ENCODE assay signal across 18 cellular contexts in genomic region chr1:47843781-47844555, GRCh38.
"Had no signal": no experiment of that assay in that cellular context is flagged by ENCODE, and none has a peak within 500 bp of the region (broad histone marks: within the 10 kb centered on the region; RNA-seq: fewer than 3 reads in every experiment).

No MANE protein-coding gene starts in this region.

- H3K4me3 ChIP-seq: breast epithelium had no signal

- H3K9me3 Mint-ChIP-seq: activated CD8-positive, alpha-beta T cell treated with anti-CD3 and anti-CD28 coated beads for 36 hours; activated naive CD4-positive, alpha-beta T cell treated with anti-CD3 and anti-CD28 coated beads, Interleukin-2, amount 50 U/mL, for 24 hours; activated T-cell treated with anti-CD3 and anti-CD28 coated beads, Interleukin-2, amount 50 U/mL, for 72 hours; activated T-helper 2 cell treated with anti-CD3 and anti-CD28 coated beads, Interferon-gamma antibody, Interleukin-2, Interleukin-4, amounts not matched to agents 10 μg/mL and 5 μg/mL and 100 μg/mL, durations not matched to agents 14 hours and 24 hours and 36 hours had no signal

- H3K9ac ChIP-seq: SK-N-SH had no signal

- H3K36me3 Mint-ChIP-seq: activated naive CD4-positive, alpha-beta T cell treated with anti-CD3 and anti-CD28 coated beads, Interleukin-2, amount 50 U/mL, for 24 hours had no signal

- DNase-seq: activated CD4-positive, alpha-beta T cell treated with anti-CD3 and anti-CD28 coated beads for 4 hours; activated CD8-positive, alpha-beta memory T cell treated with anti-CD3 and anti-CD28 coated beads, Interleukin-2, amount 50 U/mL, for 4 hours; activated CD8-positive, alpha-beta T cell treated with anti-CD3 and anti-CD28 coated beads for 36 hours; activated gamma-delta T cell treated with Interleukin-2 at 50 U/mL for 16 hours; activated T-cell treated with anti-CD3 and anti-CD28 coated beads, Interleukin-2, amount 50 U/mL, for 72 hours; aorta; caudate nucleus; KG1; NCI-H1048; NCI-H1930; NCI-H2171; NCI-H226; NCI-H526 treated with DMSO at 0.1 percent for 48 hours; RPMI8226; SK-N-SH had no signal

- H3K4me1 Mint-ChIP-seq: activated naive CD4-positive, alpha-beta T cell treated with anti-CD3 and anti-CD28 coated beads, Interleukin-2, amount 50 U/mL, for 24 hours had no signal

- H3K4me3 Mint-ChIP-seq: activated CD8-positive, alpha-beta T cell treated with anti-CD3 and anti-CD28 coated beads for 36 hours; activated naive CD4-positive, alpha-beta T cell treated with anti-CD3 and anti-CD28 coated beads, Interleukin-2, amount 50 U/mL, for 24 hours; activated T-cell treated with anti-CD3 and anti-CD28 coated beads, Interleukin-2, amount 50 U/mL, for 72 hours had no signal

- H3K9me3 ChIP-seq: breast epithelium, SK-N-SH had no signal

- H3K27me3 ChIP-seq: breast epithelium had no signal

- H3K27ac Mint-ChIP-seq: activated CD8-positive, alpha-beta T cell treated with anti-CD3 and anti-CD28 coated beads for 36 hours; activated naive CD4-positive, alpha-beta T cell treated with anti-CD3 and anti-CD28 coated beads, Interleukin-2, amount 50 U/mL, for 24 hours; activated T-cell treated with anti-CD3 and anti-CD28 coated beads, Interleukin-2, amount 50 U/mL, for 72 hours; activated T-helper 2 cell treated with anti-CD3 and anti-CD28 coated beads, Interferon-gamma antibody, Interleukin-2, Interleukin-4, amounts not matched to agents 10 μg/mL and 5 μg/mL and 100 μg/mL, durations not matched to agents 14 hours and 24 hours and 36 hours had no signal

- H3K4me1 ChIP-seq: breast epithelium had no signal

- H3K27ac ChIP-seq: breast epithelium had no signal

- H3K36me3 ChIP-seq: breast epithelium had no signal
